In the genomic region with DNA sequence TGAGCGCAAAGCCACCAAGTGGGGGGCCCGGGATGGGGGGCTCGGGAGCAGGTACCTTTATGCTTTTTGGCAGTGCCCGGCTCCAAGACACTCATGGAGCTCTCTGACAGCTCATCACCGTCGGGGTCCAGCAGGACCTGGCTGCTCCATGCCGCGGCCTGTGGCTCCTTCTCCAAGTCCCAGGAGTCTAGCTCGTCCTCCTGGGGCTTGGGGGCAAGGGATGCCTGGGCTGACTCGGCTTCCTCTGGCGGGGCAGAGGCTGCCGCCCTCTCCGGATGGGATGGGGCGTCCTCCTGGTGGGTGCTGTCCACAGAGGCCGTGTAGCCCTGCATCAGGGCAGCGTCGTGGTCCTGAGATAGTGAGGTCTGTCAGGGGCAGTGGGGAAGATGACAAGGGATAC, we compare ENCODE assay signal across 24 cellular contexts. TPM values are rescaled to one million over a fixed set of nuclear protein-coding genes. Genes with fewer than 3 reads are reported as not detected.
DNase-seq lines count a peak whose midpoint lies in the region; ATAC-seq and TF ChIP-seq lines count a peak whose summit lies in the region.
"Had no signal": no experiment of that assay in that cellular context is flagged by ENCODE, and none has a peak within 500 bp of the region (broad histone marks: within the 10 kb centered on the region; RNA-seq: fewer than 3 reads in every experiment).

No MANE protein-coding gene starts in this region.

- peak overlapping the region; percentile 74 for H3K27ac ChIP-seq in DND-41 (ENCODE audit: low read length)
- H3K27ac ChIP-seq in aorta (ENCODE audit: low read depth in 1 of 2, low read length in 2 of 2): no peak overlapping the region
- H3K27ac ChIP-seq: 22Rv1, GM23248, psoas muscle, stomach, thyroid gland, vagina had no signal

- no peaks in the 10 kb centered on the region for H3K27me3 Mint-ChIP-seq in T-helper 1 cell treated with Interleukin-12 subunit alpha and Interleukin-12 subunit beta and Interleukin-4 antibody, amounts not matched to agents 30 μg/mL and 1 μg/mL, for 36 hours (ENCODE audit: low read depth)
- no peaks in the 10 kb centered on the region for H3K27me3 Mint-ChIP-seq in activated T-helper 2 cell treated with anti-CD3 and anti-CD28 coated beads, Interferon-gamma antibody, Interleukin-2, Interleukin-4, amounts not matched to agents 10 μg/mL and 5 μg/mL and 100 μg/mL, durations not matched to agents 14 hours and 24 hours and 36 hours (ENCODE audit: low read depth)
- no peaks in the 10 kb centered on the region for H3K27me3 Mint-ChIP-seq in natural killer cell (ENCODE audit: low read depth in 2 of 2)
- H3K27me3 Mint-ChIP-seq: memory B cell had no signal

- TF ChIP-seq CTCF in DND-41 (IDR thresholded peaks at IDR 0.05; ENCODE audit: borderline replicate concordance, extremely low read depth, low read length, poor library complexity, severe bottlenecking) (no peak), natural killer cell (IDR thresholded peaks at IDR 0.05) (no peak)

- peak overlapping the region; percentile 50 for H3K27ac Mint-ChIP-seq in T-helper 1 cell treated with Interleukin-12 subunit alpha and Interleukin-12 subunit beta and Interleukin-4 antibody, amounts not matched to agents 30 μg/mL and 1 μg/mL, for 36 hours
- peak overlapping the region; percentile 87 for H3K27ac Mint-ChIP-seq in activated T-helper 2 cell treated with anti-CD3 and anti-CD28 coated beads, Interferon-gamma antibody, Interleukin-2, Interleukin-4, amounts not matched to agents 10 μg/mL and 5 μg/mL and 100 μg/mL, durations not matched to agents 14 hours and 24 hours and 36 hours
- H3K27ac Mint-ChIP-seq in natural killer cell: peak overlapping the region in 1 of 2 donors; percentile 56
- H3K27ac Mint-ChIP-seq: CD8-positive, alpha-beta T cell; memory B cell had no signal

- no peaks in the 10 kb centered on the region for H3K9me3 Mint-ChIP-seq in T-helper 1 cell treated with Interleukin-12 subunit alpha and Interleukin-12 subunit beta and Interleukin-4 antibody, amounts not matched to agents 30 μg/mL and 1 μg/mL, for 36 hours
- no peaks in the 10 kb centered on the region for H3K9me3 Mint-ChIP-seq in activated T-helper 2 cell treated with anti-CD3 and anti-CD28 coated beads, Interferon-gamma antibody, Interleukin-2, Interleukin-4, amounts not matched to agents 10 μg/mL and 5 μg/mL and 100 μg/mL, durations not matched to agents 14 hours and 24 hours and 36 hours
- H3K9me3 Mint-ChIP-seq in natural killer cell: no peaks in the 10 kb centered on the region
- H3K9me3 Mint-ChIP-seq: CD8-positive, alpha-beta T cell; memory B cell had no signal

- peak overlapping the region; percentile 47 for H3K4me2 ChIP-seq in DND-41 (ENCODE audit: insufficient read depth, low read length)
- H3K4me2 ChIP-seq: SK-N-SH had no signal

- H3K4me3 ChIP-seq in DND-41 (ENCODE audit: low read depth in 1 of 2, low read length in 2 of 2) (peak overlapping the region in 1 of 2 experiments; percentile 29; a peak in 1 of 4 replicates), aorta (ENCODE audit: low read length in 2 of 2) (no peak overlapping the region)
- H3K4me3 ChIP-seq: body of pancreas, GM23248, psoas muscle, stomach, thyroid gland, vagina had no signal

- H3K4me1 Mint-ChIP-seq in T-helper 1 cell treated with Interleukin-12 subunit alpha and Interleukin-12 subunit beta and Interleukin-4 antibody, amounts not matched to agents 30 μg/mL and 1 μg/mL, for 36 hours (ENCODE audit: low read depth): peaks cover 15% of the 10 kb centered on the region
- peaks cover 35% of the 10 kb centered on the region for H3K4me1 Mint-ChIP-seq in activated T-helper 2 cell treated with anti-CD3 and anti-CD28 coated beads, Interferon-gamma antibody, Interleukin-2, Interleukin-4, amounts not matched to agents 10 μg/mL and 5 μg/mL and 100 μg/mL, durations not matched to agents 14 hours and 24 hours and 36 hours (ENCODE audit: low read depth)
- H3K4me1 Mint-ChIP-seq in natural killer cell: peaks cover 12 to 22% of the 10 kb centered on the region in 2 donors

- no peaks in the 10 kb centered on the region for H3K79me2 ChIP-seq in DND-41 (ENCODE audit: insufficient read depth, low read length)

- no peak for DNase-seq in T-helper 1 cell
- no peak for DNase-seq in DND-41
- DNase-seq in activated T-helper 2 cell treated with anti-CD3 and anti-CD28 coated beads, Interferon-gamma antibody, Interleukin-2, Interleukin-4, amounts not matched to agents 10 μg/mL and 5 μg/mL and 100 μg/mL, durations not matched to agents 14 hours and 24 hours and 36 hours (ENCODE audit: low spot score): no peak
- no peak for DNase-seq in natural killer cell
- DNase-seq in activated effector memory CD4-positive, alpha-beta T cell treated with anti-CD3 and anti-CD28 coated beads, Interleukin-2, amount 50 U/mL, for 16 hours: no peak
- no peak for DNase-seq in aorta
- no peak for DNase-seq in SKM-1 (lab: John Stamatoyannopoulos, UW; ENCODE audit: unreplicated experiment)
- DNase-seq: body of pancreas, GM23248, hippocampal formation, Karpas-422, NCI-H1436 treated with DMSO at 0.1 percent for 48 hours, NCI-H2107, NCI-H774, psoas muscle, SK-N-SH, stomach, T-helper 9 cell, thyroid gland had no signal

- H3K4me3 Mint-ChIP-seq in T-helper 1 cell treated with Interleukin-12 subunit alpha and Interleukin-12 subunit beta and Interleukin-4 antibody, amounts not matched to agents 30 μg/mL and 1 μg/mL, for 36 hours: no peak overlapping the region
- no peak overlapping the region for H3K4me3 Mint-ChIP-seq in activated T-helper 2 cell treated with anti-CD3 and anti-CD28 coated beads, Interferon-gamma antibody, Interleukin-2, Interleukin-4, amounts not matched to agents 10 μg/mL and 5 μg/mL and 100 μg/mL, durations not matched to agents 14 hours and 24 hours and 36 hours (ENCODE audit: low read depth)
- H3K4me3 Mint-ChIP-seq in natural killer cell: peak overlapping the region; percentile 49
- H3K4me3 Mint-ChIP-seq: CD8-positive, alpha-beta T cell; memory B cell had no signal

- ATAC-seq in DND-41 (ENCODE audit: insufficient read depth, low read depth): no peak; the same call in 1 of the 3 replicates
- no peak for ATAC-seq in natural killer cell
- ATAC-seq in aorta (ENCODE audit: low FRiP score): no peak
- ATAC-seq: body of pancreas; CD8-positive, alpha-beta T cell; psoas muscle had no signal

- H3K36me3 Mint-ChIP-seq in T-helper 1 cell treated with Interleukin-12 subunit alpha and Interleukin-12 subunit beta and Interleukin-4 antibody, amounts not matched to agents 30 μg/mL and 1 μg/mL, for 36 hours (ENCODE audit: low read depth): peaks cover 2% of the 10 kb centered on the region
- peaks cover 28% of the 10 kb centered on the region for H3K36me3 Mint-ChIP-seq in activated T-helper 2 cell treated with anti-CD3 and anti-CD28 coated beads, Interferon-gamma antibody, Interleukin-2, Interleukin-4, amounts not matched to agents 10 μg/mL and 5 μg/mL and 100 μg/mL, durations not matched to agents 14 hours and 24 hours and 36 hours (ENCODE audit: low read depth)
- H3K36me3 Mint-ChIP-seq in natural killer cell: peaks cover 9% of the 10 kb centered on the region

- H3K36me3 ChIP-seq in DND-41 (ENCODE audit: insufficient read depth, low read length) (0 out of 2 replicates have a peak, but pooled peaks cover 3% of the 10 kb centered on the region), aorta (ENCODE audit: control insufficient read depth in 1 of 2, insufficient read depth in 2 of 2, low read length in 1 of 2) (peaks cover 1 to 4% of the 10 kb centered on the region in 2 donors)

- H2AFZ ChIP-seq in DND-41 (ENCODE audit: low read depth, low read length): no peak overlapping the region
- H2AFZ ChIP-seq: GM23248 had no signal

- H3K9me3 ChIP-seq in DND-41 (ENCODE audit: insufficient read depth, low read length, severe bottlenecking) (no peaks in the 10 kb centered on the region), aorta (ENCODE audit: control insufficient read depth, low read length) (no peaks in the 10 kb centered on the region)
- H3K9me3 ChIP-seq: body of pancreas, psoas muscle, SK-N-SH, stomach, thyroid gland, vagina had no signal

- H3K4me1 ChIP-seq in DND-41 (ENCODE audit: insufficient read depth, low read length) (peaks cover 20% of the 10 kb centered on the region), aorta (ENCODE audit: control insufficient read depth in 1 of 2, insufficient read depth in 2 of 2, low read length in 2 of 2) (no peaks in the 10 kb centered on the region)
- H3K4me1 ChIP-seq: psoas muscle, vagina had no signal

- no peaks in the 10 kb centered on the region for H4K20me1 ChIP-seq in DND-41 (ENCODE audit: insufficient read depth, low read length)

- H3K27me3 ChIP-seq in DND-41 (ENCODE audit: insufficient read depth, low read length, poor library complexity) (no peaks in the 10 kb centered on the region), aorta (ENCODE audit: control insufficient read depth in 1 of 2, insufficient read depth in 2 of 2, low read length in 1 of 2) (no peaks in the 10 kb centered on the region)
- H3K27me3 ChIP-seq: body of pancreas, stomach, thyroid gland, vagina had no signal

- peak overlapping the region; percentile 36 for H3K9ac ChIP-seq in DND-41 (ENCODE audit: low read depth, low read length)
- H3K9ac ChIP-seq: GM23248, SK-N-SH had no signal

- WGBS in aorta, 2 donors: 91 to 93% methylated on average over 17 of the region's 17 CpGs

- intact Hi-C loops in activated T-helper 2 cell treated with anti-CD3 and anti-CD28 coated beads, Interferon-gamma antibody, Interleukin-2, Interleukin-4, amounts not matched to agents 10 μg/mL and 5 μg/mL and 100 μg/mL, durations not matched to agents 14 hours and 24 hours and 36 hours (cut with micrococcal nuclease): loop anchor here (1.0 kb wide), 1 partner anchor 20 kb away; a partner anchor contains a TSS
- intact Hi-C loops in natural killer cell (cut with micrococcal nuclease): no loop called here
- intact Hi-C loops in aorta (cut with DNase I): no loop called here

RNA-seq across cellular contexts. Expression of a gene that starts 19.9 kb away (rescaled TPM):
- 16.2 and 18.2 TPM in 2 replicates for total RNA-seq in activated T-helper 2 cell treated with anti-CD3 and anti-CD28 coated beads, Interferon-gamma antibody, Interleukin-2, Interleukin-4, amounts not matched to agents 10 μg/mL and 5 μg/mL and 100 μg/mL, durations not matched to agents 14 hours and 24 hours and 36 hours
- 10 to 100 TPM; 11.4 to 13.5 (median 11.9) TPM for total RNA-seq in natural killer cell
- total RNA-seq in aorta: 10 to 100 TPM in 1 of 2 donors, 1 to 10 TPM in 1; 9.0 to 11.5 TPM
- polyA plus RNA-seq in aorta: 1 to 10 TPM; 2.6 to 5.9 TPM

RNA-seq across cellular contexts. Expression of a gene that starts 54.8 kb away (rescaled TPM):
- total RNA-seq in activated T-helper 2 cell treated with anti-CD3 and anti-CD28 coated beads, Interferon-gamma antibody, Interleukin-2, Interleukin-4, amounts not matched to agents 10 μg/mL and 5 μg/mL and 100 μg/mL, durations not matched to agents 14 hours and 24 hours and 36 hours: 8.6 and 11.1 TPM in 2 replicates
- total RNA-seq in natural killer cell (10 to 100 TPM in 1 of 3 donors, 1 to 10 TPM in 2; 2.1 to 10.1 (median 8.9) TPM), aorta (10 to 100 TPM; 56.8 to 59.8 TPM)
- polyA plus RNA-seq in aorta: 10 to 100 TPM; 25.5 to 38.9 TPM
